Comparison of ENCODE assay signal across 8 cellular contexts in the genomic region with DNA sequence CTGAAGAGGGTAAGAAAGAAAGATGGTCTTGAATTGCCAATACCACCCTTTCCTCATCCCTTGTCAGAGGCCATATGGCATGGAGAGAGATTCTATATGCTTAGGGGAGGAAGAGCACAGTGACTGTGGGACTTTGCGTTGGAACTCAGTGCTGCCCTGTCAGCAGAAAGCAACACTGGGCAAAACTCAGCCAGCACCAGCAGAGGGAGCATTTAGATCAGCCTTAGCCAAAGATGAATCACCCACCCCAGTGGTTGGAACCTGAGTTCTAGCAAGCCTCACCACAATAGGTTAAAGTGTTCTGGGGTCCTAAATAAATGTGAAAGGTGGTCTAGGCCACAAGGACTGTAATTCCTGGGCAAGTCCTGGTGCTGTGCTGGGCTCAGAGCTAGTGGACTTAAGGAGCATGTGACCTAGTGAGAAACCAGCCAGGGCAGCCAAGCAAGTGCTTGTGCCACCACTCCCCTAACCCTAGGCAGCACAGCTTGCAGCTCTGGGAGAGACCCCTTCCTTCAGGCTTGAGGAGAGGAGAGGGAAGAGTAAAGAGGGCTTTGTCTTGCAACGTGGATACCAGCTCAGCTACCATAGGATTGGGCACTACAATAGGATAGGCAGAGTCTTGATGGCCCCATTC. TPM values are rescaled to one million over a fixed set of nuclear protein-coding genes. Genes with fewer than 3 reads are reported as not detected.
DNase-seq lines count a peak whose midpoint lies in the region; ATAC-seq, FAIRE-seq and TF ChIP-seq lines count a peak whose summit lies in the region.

No MANE protein-coding gene starts in this region.

- DNase-seq in A172 (ENCODE audit: low spot score) (peak; percentile 50), GM12892 (ENCODE audit: insufficient read length) (no peak), NCI-H526 treated with DMSO at 0.1 percent for 48 hours (lab: John Stamatoyannopoulos, UW) (peak; percentile 12), kidney glomerular epithelial cell (lab: John Stamatoyannopoulos, UW) (peak; percentile 30), thoracic aorta (ENCODE audit: low spot score) (no peak)
- peak; percentile 35 for DNase-seq in activated naive CD8-positive, alpha-beta T cell treated with anti-CD3 and anti-CD28 coated beads, Interleukin-2, amount 10 ng/mL, durations not matched to agents 7 days and 5 days

- no peaks in the 10 kb centered on the region for H3K27me3 ChIP-seq in thoracic aorta (replicated peaks; ENCODE audit: insufficient read depth)

- H3K27ac ChIP-seq in thoracic aorta: no peak overlapping the region

- H3K27ac Mint-ChIP-seq in activated naive CD8-positive, alpha-beta T cell treated with anti-CD3 and anti-CD28 coated beads, Interleukin-2, amount 10 ng/mL, durations not matched to agents 7 days and 5 days: no peak overlapping the region

- no peak for TF ChIP-seq POLR2A in GM12892 (IDR thresholded peaks at IDR 0.05; ENCODE audit: low read depth, low read length)

- peak; percentile 86 for FAIRE-seq in GM12892 (lab: Jason Lieb, UNC)

- no peaks in the 10 kb centered on the region for H3K36me3 ChIP-seq in thoracic aorta

- H3K4me3 Mint-ChIP-seq in activated naive CD8-positive, alpha-beta T cell treated with anti-CD3 and anti-CD28 coated beads, Interleukin-2, amount 10 ng/mL, durations not matched to agents 7 days and 5 days: no peak overlapping the region

- H3K4me1 ChIP-seq in thoracic aorta (ENCODE audit: control insufficient read depth in 1 of 2, low read depth in 2 of 2): no peaks in the 10 kb centered on the region

- POLR2A ChIA-PET in activated naive CD8-positive, alpha-beta T cell treated with anti-CD3 and anti-CD28 coated beads, Interleukin-2, amount 10 ng/mL, durations not matched to agents 7 days and 5 days (lab: Charles Lee): no interaction called here

- TF ChIP-seq CTCF in thoracic aorta (IDR thresholded peaks at IDR 0.05): peak; percentile 21

- H3K9me3 ChIP-seq in thoracic aorta: no peaks in the 10 kb centered on the region

- peaks cover 3% of the 10 kb centered on the region for H3K4me1 Mint-ChIP-seq in activated naive CD8-positive, alpha-beta T cell treated with anti-CD3 and anti-CD28 coated beads, Interleukin-2, amount 10 ng/mL, durations not matched to agents 7 days and 5 days

- peaks cover 3% of the 10 kb centered on the region for H3K9me3 Mint-ChIP-seq in activated naive CD8-positive, alpha-beta T cell treated with anti-CD3 and anti-CD28 coated beads, Interleukin-2, amount 10 ng/mL, durations not matched to agents 7 days and 5 days

- H3K4me3 ChIP-seq in thoracic aorta: no peak overlapping the region

- H3K36me3 Mint-ChIP-seq in activated naive CD8-positive, alpha-beta T cell treated with anti-CD3 and anti-CD28 coated beads, Interleukin-2, amount 10 ng/mL, durations not matched to agents 7 days and 5 days: no peaks in the 10 kb centered on the region

- ATAC-seq in HG02852 (IDR thresholded peaks at IDR 0.05; ENCODE audit: unreplicated experiment) (peak; percentile 67), thoracic aorta (ENCODE audit: insufficient number of reproducible peaks, low FRiP score, low read depth) (no peak), HG02840 (IDR thresholded peaks at IDR 0.05; ENCODE audit: low FRiP score, unreplicated experiment) (no peak)
- peak; percentile 86 for ATAC-seq in activated naive CD8-positive, alpha-beta T cell treated with anti-CD3 and anti-CD28 coated beads, Interleukin-2, amount 10 ng/mL, durations not matched to agents 7 days and 5 days (ENCODE audit: low read depth)

- peaks cover 3% of the 10 kb centered on the region for H3K27me3 Mint-ChIP-seq in activated naive CD8-positive, alpha-beta T cell treated with anti-CD3 and anti-CD28 coated beads, Interleukin-2, amount 10 ng/mL, durations not matched to agents 7 days and 5 days

RNA-seq across cellular contexts. Expression of a gene that starts 11.4 kb away (rescaled TPM):
- total RNA-seq in A172 (2014; rRNA removed; shearing (Covaris generic)): 15.8 and 32.8 TPM in 2 replicates
- 60.5 TPM for polyA plus RNA-seq in GM12892 (2012; ENCODE audit: missing spikeins)
- total RNA-seq in activated naive CD8-positive, alpha-beta T cell treated with anti-CD3 and anti-CD28 coated beads, Interleukin-2, amount 10 ng/mL, durations not matched to agents 7 days and 5 days: 10 to 100 TPM; 11.6 to 15.8 TPM
- 10 to 100 TPM; 24.9 to 28.6 TPM for total RNA-seq in thoracic aorta

Comparison
In these comparisons a context has a peak if more than half of its experiments do, and no peak if none do; other contexts are left out.
1. DNase-seq: peak in A172 (single experiment), NCI-H526 treated with DMSO at 0.1 percent for 48 hours (single experiment), activated naive CD8-positive, alpha-beta T cell treated with anti-CD3 and anti-CD28 coated beads, Interleukin-2, amount 10 ng/mL, durations not matched to agents 7 days and 5 days (single experiment) and kidney glomerular epithelial cell (single experiment); none in GM12892 (single experiment) and thoracic aorta (single experiment).
2. ATAC-seq: peak in HG02852 (single experiment) and activated naive CD8-positive, alpha-beta T cell treated with anti-CD3 and anti-CD28 coated beads, Interleukin-2, amount 10 ng/mL, durations not matched to agents 7 days and 5 days (single experiment); none in thoracic aorta (single experiment) and HG02840 (single experiment).